In genomic region chr3:124207077-124207476, GRCh38 we compare ENCODE assay signal across 27 cellular contexts.
"Had no signal": no experiment of that assay in that cellular context is flagged by ENCODE, and none has a peak within 500 bp of the region (broad histone marks: within the 10 kb centered on the region; RNA-seq: fewer than 3 reads in every experiment).

No MANE protein-coding gene starts in this region.

- H3K4me1 ChIP-seq: breast epithelium, colonic mucosa had no signal

- H3K27me3 ChIP-seq: ascending aorta, breast epithelium, colonic mucosa had no signal

- H3K27ac ChIP-seq: breast epithelium, colonic mucosa had no signal

- DNase-seq: activated CD4-positive, alpha-beta memory T cell treated with anti-CD3 and anti-CD28 coated beads, Interleukin-2, amount 10 ng/mL, durations not matched to agents 7 days and 5 days; activated CD4-positive, alpha-beta T cell treated with anti-CD3 and anti-CD28 coated beads for 36 hours; activated CD4-positive, alpha-beta T cell treated with anti-CD3 and anti-CD28 coated beads, Interleukin-2, amount 10 ng/mL, durations not matched to agents 24 days and 14 days; activated CD4-positive, alpha-beta T cell treated with anti-CD3 and anti-CD28 coated beads, Interleukin-2, amount 50 U/mL, for 4 hours; activated CD4-positive, CD25-positive, alpha-beta regulatory T cell; activated CD4-positive, CD25-positive, alpha-beta regulatory T cell treated with anti-CD3 and anti-CD28 coated beads, Interleukin-2, amount 50 U/mL, for 72 hours; activated CD8-positive, alpha-beta memory T cell treated with anti-CD3 and anti-CD28 coated beads, Interleukin-2, amount 50 U/mL, for 48 hours; activated gamma-delta T cell; activated naive CD4-positive, alpha-beta T cell; activated naive CD4-positive, alpha-beta T cell treated with anti-CD3 and anti-CD28 coated beads, Interleukin-2, amount 10 ng/mL, durations not matched to agents 7 days and 5 days; activated naive CD8-positive, alpha-beta T cell treated with anti-CD3 and anti-CD28 coated beads, Interleukin-2, amount 10 ng/mL, durations not matched to agents 7 days and 5 days; activated T-cell treated with anti-CD3 and anti-CD28 coated beads for 4 hours; activated T-cell treated with anti-CD3 and anti-CD28 coated beads, Interleukin-2, amount 50 U/mL, for 24 hours; activated T-cell treated with anti-CD3 and anti-CD28 coated beads, Interleukin-2, amount 50 U/mL, for 72 hours; cerebellar nuclear complex; colonic mucosa; effector memory CD4-positive, alpha-beta T cell; endodermal cell; foreskin fibroblast; head of caudate nucleus; T-helper 1 cell; T-helper 17 cell; T1000 had no signal

- H3K36me3 ChIP-seq: ascending aorta, breast epithelium, colonic mucosa had no signal

- H3K4me3 ChIP-seq: ascending aorta, breast epithelium, colonic mucosa had no signal

- ATAC-seq: activated CD4-positive, alpha-beta T cell treated with anti-CD3 and anti-CD28 coated beads for 36 hours; activated naive CD4-positive, alpha-beta T cell treated with anti-CD3 and anti-CD28 coated beads, Interleukin-2, amount 50 U/mL, for 72 hours; activated T-cell treated with anti-CD3 and anti-CD28 coated beads, Interleukin-2, amount 50 U/mL, for 72 hours; esophagus mucosa; T-helper 17 cell had no signal

- H3K9me3 ChIP-seq: ascending aorta, breast epithelium, colonic mucosa had no signal
